8 cellular contexts compared by ENCODE assay signal in the genomic region with DNA sequence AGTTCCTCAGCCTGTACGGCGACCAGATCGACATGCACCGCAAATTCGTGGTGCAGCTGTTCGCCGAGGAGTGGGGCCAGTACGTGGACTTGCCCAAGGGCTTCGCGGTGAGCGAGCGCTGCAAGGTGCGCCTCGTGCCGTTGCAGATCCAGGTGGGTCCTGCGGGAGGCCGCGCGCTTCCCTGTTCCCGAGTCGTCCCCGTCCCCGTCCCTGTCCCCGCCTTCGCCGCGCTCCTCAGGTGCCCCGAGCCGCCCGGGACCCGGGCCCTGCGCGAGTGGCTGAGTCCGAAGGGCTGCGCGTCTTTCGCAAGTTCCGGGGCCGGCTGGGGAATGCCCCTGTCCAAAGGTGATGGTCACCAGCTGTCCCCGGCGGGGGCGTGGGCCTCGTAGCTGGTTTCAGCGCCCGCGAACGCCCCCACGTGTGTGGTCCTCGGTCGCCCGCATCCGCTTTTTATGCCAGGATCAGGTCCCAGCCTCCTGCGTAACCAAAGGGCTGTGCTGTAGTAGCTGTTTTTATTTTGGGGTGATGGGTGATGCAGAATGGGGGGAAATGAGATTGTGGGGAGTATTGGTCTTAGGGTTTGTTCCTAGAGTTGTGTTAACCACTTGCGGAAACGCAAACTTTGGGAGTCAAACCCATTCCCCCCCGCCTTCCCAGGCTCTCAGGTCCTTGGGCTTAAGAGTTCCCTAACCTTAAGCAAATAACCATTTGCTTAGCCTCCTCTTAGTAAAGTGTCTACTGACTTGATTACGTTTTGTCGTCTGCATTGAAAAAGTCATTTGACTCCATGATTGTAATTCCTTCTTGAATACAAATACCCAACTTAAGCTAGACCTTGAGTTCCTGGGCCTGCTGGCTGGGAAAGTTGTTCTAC. TPM values are rescaled to one million over a fixed set of nuclear protein-coding genes. Genes with fewer than 3 reads are reported as not detected.
DNase-seq lines count a peak whose midpoint lies in the region; ATAC-seq and TF ChIP-seq lines count a peak whose summit lies in the region.

No MANE protein-coding gene starts in this region.

- CTCF ChIA-PET in Calu3 (lab: Charles Lee) = interaction anchor here (0.6 to 1.3 kb wide), 3 partner anchors 190 to 357 kb away, joined by 3 to 14 read pairs (median 3); no protein-coding TSS in a partner anchor

- ATAC-seq in GM19467 (IDR thresholded peaks at IDR 0.05; ENCODE audit: unreplicated experiment) (peak; percentile 43), HG03565 (IDR thresholded peaks at IDR 0.05; ENCODE audit: unreplicated experiment) (peak; percentile 21)

- intact Hi-C loops in Calu3 (cut with micrococcal nuclease; ENCODE audit: unreplicated experiment) = loop anchor here (1.0 kb wide), 1 partner anchor 190 kb away; no protein-coding TSS in a partner anchor

- peaks cover 13% of the 10 kb centered on the region for H3K4me1 Mint-ChIP-seq in Calu3 (ENCODE audit: low read depth, unreplicated experiment)

- H3K27me3 Mint-ChIP-seq in Calu3 (ENCODE audit: unreplicated experiment) = no peaks in the 10 kb centered on the region

- BruUV-seq in Calu3 (replicated peaks; lab: Mats Ljungman, UMichigan) = no TSS peak

- H3K36me3 Mint-ChIP-seq in Calu3 (ENCODE audit: insufficient read depth, unreplicated experiment) = peaks cover 19% of the 10 kb centered on the region

- peak overlapping the region; percentile 68 for H3K27ac Mint-ChIP-seq in Calu3 (ENCODE audit: unreplicated experiment)

- TF ChIP-seq CTCF in Calu3 (IDR thresholded peaks at IDR 0.05; ENCODE audit: unreplicated experiment) = no peak

- peak overlapping the region; percentile 92 for H3K4me3 Mint-ChIP-seq in Calu3 (ENCODE audit: low read depth, unreplicated experiment)

- no peaks in the 10 kb centered on the region for H3K9me3 Mint-ChIP-seq in Calu3 (ENCODE audit: low read depth, unreplicated experiment)

- DNase-seq in Calu3 (peak; percentile 75), SK-N-DZ (ENCODE audit: low spot score) (peak; percentile 57), anterior cingulate cortex (lab: John Stamatoyannopoulos, UW) (peak in 49 of 58 donors; percentile 28 to 77 (median 60)), hippocampal formation (lab: John Stamatoyannopoulos, UW) (peak; percentile 15 to 55), renal cortical epithelial cell (ENCODE audit: low read depth) (peak; percentile 26), NCI-H2107 (lab: John Stamatoyannopoulos, UW) (no peak)

RNA-seq across cellular contexts. Expression of gene ISOC1, which starts 0.6 kb away (rescaled TPM):
- total RNA-seq in Calu3 (2022) (30.8 and 32.6 TPM in 2 replicates), renal cortical epithelial cell (20.0 and 20.5 TPM in 2 replicates)
- 52.9 and 57.6 TPM in 2 replicates for polyA plus RNA-seq in SK-N-DZ (2014; cell fraction: cytosol; rRNA removed)
- 26.7 and 29.1 TPM in 2 replicates for polyA plus RNA-seq in SK-N-DZ (2014; cell fraction: nucleus; rRNA removed)
